1 cellular context compared by ENCODE assay signal in the genomic region with DNA sequence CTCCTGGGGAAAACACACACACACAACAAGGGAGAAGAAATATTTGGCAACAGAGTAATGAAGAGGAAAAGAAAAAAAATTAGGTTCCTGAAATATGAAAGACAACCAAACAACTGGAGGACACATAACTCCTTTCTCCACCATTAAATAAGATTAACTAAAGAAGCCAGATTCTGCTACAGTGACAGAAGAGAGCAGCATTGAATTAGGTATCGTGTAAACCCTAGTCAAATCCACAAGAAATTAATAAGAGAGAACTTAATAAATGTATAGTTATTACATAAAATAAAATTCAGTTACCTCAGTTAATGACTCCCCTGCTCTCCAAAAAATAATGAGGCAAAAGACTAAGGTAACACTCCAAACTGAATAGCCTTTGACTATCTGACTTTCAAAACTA.
TF ChIP-seq lines count a peak whose summit lies in the region.

No MANE protein-coding gene starts in this region.

TF ChIP-seq in K562, 482 proteins besides CTCF, POLR2A, EP300 and RAD21:
- TF ChIP-seq, protein P1, sequence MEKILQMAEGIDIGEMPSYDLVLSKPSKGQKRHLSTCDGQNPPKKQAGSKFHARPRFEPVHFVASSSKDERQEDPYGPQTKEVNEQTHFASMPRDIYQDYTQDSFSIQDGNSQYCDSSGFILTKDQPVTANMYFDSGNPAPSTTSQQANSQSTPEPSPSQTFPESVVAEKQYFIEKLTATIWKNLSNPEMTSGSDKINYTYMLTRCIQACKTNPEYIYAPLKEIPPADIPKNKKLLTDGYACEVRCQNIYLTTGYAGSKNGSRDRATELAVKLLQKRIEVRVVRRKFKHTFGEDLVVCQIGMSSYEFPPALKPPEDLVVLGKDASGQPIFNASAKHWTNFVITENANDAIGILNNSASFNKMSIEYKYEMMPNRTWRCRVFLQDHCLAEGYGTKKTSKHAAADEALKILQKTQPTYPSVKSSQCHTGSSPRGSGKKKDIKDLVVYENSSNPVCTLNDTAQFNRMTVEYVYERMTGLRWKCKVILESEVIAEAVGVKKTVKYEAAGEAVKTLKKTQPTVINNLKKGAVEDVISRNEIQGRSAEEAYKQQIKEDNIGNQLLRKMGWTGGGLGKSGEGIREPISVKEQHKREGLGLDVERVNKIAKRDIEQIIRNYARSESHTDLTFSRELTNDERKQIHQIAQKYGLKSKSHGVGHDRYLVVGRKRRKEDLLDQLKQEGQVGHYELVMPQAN (IDR thresholded peaks at IDR 0.05; ENCODE audit: borderline replicate concordance), result no peak
- 0 out of 2 replicates have a peak, but pooled peaks have one; percentile 13 for TF ChIP-seq ARID3A (IDR thresholded peaks at IDR 0.05; ENCODE audit: borderline replicate concordance, low read depth, low read length)
- TF ChIP-seq CC2D1A (IDR thresholded peaks at IDR 0.05), result 0 out of 2 replicates have a peak, but pooled peaks have one; percentile 14
- TF ChIP-seq, protein P2, sequence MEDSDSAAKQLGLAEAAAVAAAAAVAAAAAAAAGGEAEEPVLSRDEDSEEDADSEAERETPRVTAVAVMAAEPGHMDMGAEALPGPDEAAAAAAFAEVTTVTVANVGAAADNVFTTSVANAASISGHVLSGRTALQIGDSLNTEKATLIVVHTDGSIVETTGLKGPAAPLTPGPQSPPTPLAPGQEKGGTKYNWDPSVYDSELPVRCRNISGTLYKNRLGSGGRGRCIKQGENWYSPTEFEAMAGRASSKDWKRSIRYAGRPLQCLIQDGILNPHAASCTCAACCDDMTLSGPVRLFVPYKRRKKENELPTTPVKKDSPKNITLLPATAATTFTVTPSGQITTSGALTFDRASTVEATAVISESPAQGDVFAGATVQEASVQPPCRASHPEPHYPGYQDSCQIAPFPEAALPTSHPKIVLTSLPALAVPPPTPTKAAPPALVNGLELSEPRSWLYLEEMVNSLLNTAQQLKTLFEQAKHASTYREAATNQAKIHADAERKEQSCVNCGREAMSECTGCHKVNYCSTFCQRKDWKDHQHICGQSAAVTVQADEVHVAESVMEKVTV (CRISPR knock-in tag; IDR thresholded peaks at IDR 0.05), result 0 out of 2 replicates have a peak, but pooled peaks have one; percentile 33
- no peak for TF ChIP-seq OTX1 (CRISPR knock-in tag; IDR thresholded peaks at IDR 0.05)
- TF ChIP-seq DACH1 (IDR thresholded peaks at IDR 0.05; ENCODE audit: partially characterized antibody), result peak; percentile 85
- no peak for TF ChIP-seq ADNP (tag; IDR thresholded peaks at IDR 0.05)
- TF ChIP-seq FOXJ2 (tag; IDR thresholded peaks at IDR 0.05), result 0 out of 2 replicates have a peak, but pooled peaks have one; percentile 37
